Comparison of ENCODE assay signal across 1 cellular context in genomic region chr20:49668181-49668877, GRCh38.
TF ChIP-seq lines count a peak whose summit lies in the region.

No MANE protein-coding gene starts in this region.

TF ChIP-seq in GM12878, 131 proteins besides CTCF, POLR2A, EP300 and RAD21 (continued from another document and continues in another):
- TF ChIP-seq PRDM15 (CRISPR knock-in tag; IDR thresholded peaks at IDR 0.05), result no peak
- peak; percentile 50; the same call in 1 of the 2 replicates for TF ChIP-seq BACH1 (IDR thresholded peaks at IDR 0.05; ENCODE audit: borderline replicate concordance)
- 0 out of 2 replicates have a peak, but pooled peaks have one; percentile 5 for TF ChIP-seq RB1 (IDR thresholded peaks at IDR 0.05; ENCODE audit: borderline replicate concordance)
- no peak; a peak in 1 of 4 replicates for TF ChIP-seq ETV6 (conservative IDR thresholded peaks at IDR 0.05 in 1 of 2, IDR thresholded peaks at IDR 0.05 in 1 of 2; ENCODE audit: borderline replicate concordance in 1 of 2, low read depth in 1 of 2)
- no peak for TF ChIP-seq TARDBP (IDR thresholded peaks at IDR 0.05; ENCODE audit: borderline replicate concordance)
- TF ChIP-seq PAX8 (IDR thresholded peaks at IDR 0.05), result peak; percentile 66; the same call in 1 of the 2 replicates
- no peak; the same call in 1 of the 2 replicates for TF ChIP-seq BCL11A (IDR thresholded peaks at IDR 0.05; ENCODE audit: low read depth, low read length)
- no peak for TF ChIP-seq HSF1 (IDR thresholded peaks at IDR 0.05; ENCODE audit: low read depth, low read length)
- TF ChIP-seq IRF3 (IDR thresholded peaks at IDR 0.05), result no peak
- TF ChIP-seq BHLHE40 (IDR thresholded peaks at IDR 0.05; ENCODE audit: borderline replicate concordance in 1 of 2, low read depth in 2 of 2, low read length in 1 of 2), result peak; percentile 82 to 95
- TF ChIP-seq SIX5 (IDR thresholded peaks at IDR 0.05; ENCODE audit: low read depth, low read length, severe bottlenecking), result no peak
- TF ChIP-seq EED (IDR thresholded peaks at IDR 0.05; ENCODE audit: low read depth), result peak; percentile 89
- TF ChIP-seq TBL1XR1 (IDR thresholded peaks at IDR 0.05; ENCODE audit: low read depth, low read length), result peak; percentile 47; the same call in 1 of the 2 replicates
- TF ChIP-seq NR2C1 (IDR thresholded peaks at IDR 0.05), result no peak
- TF ChIP-seq SRF (IDR thresholded peaks at IDR 0.05; ENCODE audit: low read depth in 2 of 2, low read length in 2 of 2), result no peak
- no peak for TF ChIP-seq BCLAF1 (IDR thresholded peaks at IDR 0.05)
- 0 out of 2 replicates have a peak, but pooled peaks have one; percentile 45 for TF ChIP-seq NR2F1 (conservative IDR thresholded peaks at IDR 0.05)
- TF ChIP-seq RBBP5 (conservative IDR thresholded peaks at IDR 0.05), result no peak
- TF ChIP-seq NBN (IDR thresholded peaks at IDR 0.05), result peak; percentile 94
- TF ChIP-seq KLF5 (IDR thresholded peaks at IDR 0.05; ENCODE audit: partially characterized antibody), result no peak
- TF ChIP-seq JUND (IDR thresholded peaks at IDR 0.05; ENCODE audit: low read depth, low read length), result peak; percentile 34; the same call in 1 of the 2 replicates
- TF ChIP-seq MTA2 (IDR thresholded peaks at IDR 0.05; ENCODE audit: low read depth), result peak; percentile 87
- peak; percentile 85 for TF ChIP-seq RUNX3 (IDR thresholded peaks at IDR 0.05; ENCODE audit: low read length)
- no peak for TF ChIP-seq NRF1 (conservative IDR thresholded peaks at IDR 0.05; ENCODE audit: low read depth, low read length)
- TF ChIP-seq, protein P1, sequence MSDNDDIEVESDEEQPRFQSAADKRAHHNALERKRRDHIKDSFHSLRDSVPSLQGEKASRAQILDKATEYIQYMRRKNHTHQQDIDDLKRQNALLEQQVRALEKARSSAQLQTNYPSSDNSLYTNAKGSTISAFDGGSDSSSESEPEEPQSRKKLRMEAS (IDR thresholded peaks at IDR 0.05; ENCODE audit: low read depth, low read length), result no peak
- TF ChIP-seq PBX3 (IDR thresholded peaks at IDR 0.05; ENCODE audit: insufficient replicate concordance, low read depth, low read length), result peak; percentile 68
- TF ChIP-seq FOXK2 (IDR thresholded peaks at IDR 0.05), result no peak
- TF ChIP-seq RCOR1 (conservative IDR thresholded peaks at IDR 0.05; ENCODE audit: low read depth, low read length), result no peak
- TF ChIP-seq E2F8 (IDR thresholded peaks at IDR 0.05; ENCODE audit: low read depth, partially characterized antibody), result no peak
- no peak for TF ChIP-seq HCFC1 (IDR thresholded peaks at IDR 0.05; ENCODE audit: low read length)
- TF ChIP-seq TCF7 (IDR thresholded peaks at IDR 0.05; ENCODE audit: borderline replicate concordance), result no peak
- TF ChIP-seq EZH2 (IDR thresholded peaks at IDR 0.05; ENCODE audit: borderline replicate concordance, control insufficient read depth, low read depth, low read length), result no peak
- TF ChIP-seq ZNF274 (IDR thresholded peaks at IDR 0.05; ENCODE audit: insufficient read depth, insufficient read length), result no peak
- TF ChIP-seq, protein P2, sequence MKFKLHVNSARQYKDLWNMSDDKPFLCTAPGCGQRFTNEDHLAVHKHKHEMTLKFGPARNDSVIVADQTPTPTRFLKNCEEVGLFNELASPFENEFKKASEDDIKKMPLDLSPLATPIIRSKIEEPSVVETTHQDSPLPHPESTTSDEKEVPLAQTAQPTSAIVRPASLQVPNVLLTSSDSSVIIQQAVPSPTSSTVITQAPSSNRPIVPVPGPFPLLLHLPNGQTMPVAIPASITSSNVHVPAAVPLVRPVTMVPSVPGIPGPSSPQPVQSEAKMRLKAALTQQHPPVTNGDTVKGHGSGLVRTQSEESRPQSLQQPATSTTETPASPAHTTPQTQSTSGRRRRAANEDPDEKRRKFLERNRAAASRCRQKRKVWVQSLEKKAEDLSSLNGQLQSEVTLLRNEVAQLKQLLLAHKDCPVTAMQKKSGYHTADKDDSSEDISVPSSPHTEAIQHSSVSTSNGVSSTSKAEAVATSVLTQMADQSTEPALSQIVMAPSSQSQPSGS (IDR thresholded peaks at IDR 0.05; ENCODE audit: low read length), result no peak
- no peak for TF ChIP-seq CHD4 (IDR thresholded peaks at IDR 0.05)
- no peak for TF ChIP-seq STAT3 (IDR thresholded peaks at IDR 0.05; ENCODE audit: low read depth, low read length)
- TF ChIP-seq, protein P3, sequence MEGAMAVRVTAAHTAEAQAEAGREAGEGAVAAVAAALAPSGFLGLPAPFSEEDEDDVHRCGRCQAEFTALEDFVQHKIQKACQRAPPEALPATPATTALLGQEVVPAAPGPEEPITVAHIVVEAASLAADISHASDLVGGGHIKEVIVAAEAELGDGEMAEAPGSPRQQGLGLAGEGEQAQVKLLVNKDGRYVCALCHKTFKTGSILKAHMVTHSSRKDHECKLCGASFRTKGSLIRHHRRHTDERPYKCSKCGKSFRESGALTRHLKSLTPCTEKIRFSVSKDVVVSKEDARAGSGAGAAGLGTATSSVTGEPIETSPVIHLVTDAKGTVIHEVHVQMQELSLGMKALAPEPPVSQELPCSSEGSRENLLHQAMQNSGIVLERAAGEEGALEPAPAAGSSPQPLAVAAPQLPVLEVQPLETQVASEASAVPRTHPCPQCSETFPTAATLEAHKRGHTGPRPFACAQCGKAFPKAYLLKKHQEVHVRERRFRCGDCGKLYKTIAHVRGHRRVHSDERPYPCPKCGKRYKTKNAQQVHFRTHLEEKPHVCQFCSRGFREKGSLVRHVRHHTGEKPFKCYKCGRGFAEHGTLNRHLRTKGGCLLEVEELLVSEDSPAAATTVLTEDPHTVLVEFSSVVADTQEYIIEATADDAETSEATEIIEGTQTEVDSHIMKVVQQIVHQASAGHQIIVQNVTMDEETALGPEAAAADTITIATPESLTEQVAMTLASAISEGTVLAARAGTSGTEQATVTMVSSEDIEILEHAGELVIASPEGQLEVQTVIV (IDR thresholded peaks at IDR 0.05; ENCODE audit: borderline replicate concordance, partially characterized antibody), result no peak
- peak; percentile 96 for TF ChIP-seq IKZF2 (IDR thresholded peaks at IDR 0.05)
- no peak for TF ChIP-seq ZZZ3 (IDR thresholded peaks at IDR 0.05; ENCODE audit: control insufficient read depth, insufficient read length, low read depth)
- no peak for TF ChIP-seq ZBTB33 (IDR thresholded peaks at IDR 0.05)
- TF ChIP-seq WRNIP1 (IDR thresholded peaks at IDR 0.05; ENCODE audit: borderline replicate concordance, low read depth, low read length), result no peak
- TF ChIP-seq POLR2AphosphoS2 (IDR thresholded peaks at IDR 0.05; ENCODE audit: low read depth, low read length), result peak; percentile 51; the same call in 1 of the 2 replicates
- peak; percentile 45 for TF ChIP-seq SMAD1 (IDR thresholded peaks at IDR 0.05; ENCODE audit: low read depth, partially characterized antibody)
- TF ChIP-seq CBFB (IDR thresholded peaks at IDR 0.05; ENCODE audit: low read depth), result peak; percentile 56; the same call in 1 of the 2 replicates
- no peak for TF ChIP-seq HDAC2 (IDR thresholded peaks at IDR 0.05)
